ENCODE assay signal across 8 cellular contexts in genomic region chr3:9316881-9317341, GRCh38. TPM values are rescaled to one million over a fixed set of nuclear protein-coding genes. Genes with fewer than 3 reads are reported as not detected.
A peak's percentile ranks its signal among the peaks of the same experiment; 100 is the strongest.
DNase-seq lines count a peak whose midpoint lies in the region; ATAC-seq, FAIRE-seq and TF ChIP-seq lines count a peak whose summit lies in the region.

No MANE protein-coding gene starts in this region.

- TF ChIP-seq CTCF in right lobe of liver (IDR thresholded peaks at IDR 0.05), result no peak
- TF ChIP-seq CTCF in HepG2 (CRISPR knock-in tag; IDR thresholded peaks at IDR 0.05), result no peak

- WGBS in right lobe of liver (ENCODE audit: insufficient coverage, low coverage, low lambda C conversion rate, missing lambda C conversion rate), result 68% methylated on average over 6 of the region's 12 CpGs
- 60% methylated on average over 12 of the region's 12 CpGs for WGBS in HepG2 (ENCODE audit: low lambda C conversion rate)

- TF ChIP-seq EP300 in HepG2 (IDR thresholded peaks at IDR 0.05; ENCODE audit: low read depth in 2 of 2, low read length in 2 of 2) (no peak), HepG2 (CRISPR knock-in tag; IDR thresholded peaks at IDR 0.05; ENCODE audit: borderline replicate concordance) (no peak)

- FAIRE-seq in HepG2 (lab: Jason Lieb, UNC) (no peak), GM12891 (lab: Jason Lieb, UNC) (no peak)

- H3K27me3 ChIP-seq in right lobe of liver, result no peaks in the 10 kb centered on the region
- peaks cover 0 to 6% of the 10 kb centered on the region in 2 experiments; a peak in 1 of 5 replicates for H3K27me3 ChIP-seq in HepG2 (ENCODE audit: control insufficient read depth in 1 of 2, insufficient read depth in 2 of 2, low read length in 2 of 2)
- no peaks in the 10 kb centered on the region for H3K27me3 ChIP-seq in neuron (ENCODE audit: insufficient read depth, low read length)

- H3K4me1 ChIP-seq in right lobe of liver, result peaks cover 0 to 3% (median 0%) of the 10 kb centered on the region in 4 donors
- peaks cover 8% of the 10 kb centered on the region for H3K4me1 ChIP-seq in HepG2 (ENCODE audit: insufficient read depth, low read length)
- H3K4me1 ChIP-seq in neuron (ENCODE audit: insufficient read depth, low read length), result peaks cover 40% of the 10 kb centered on the region

- H2AFZ ChIP-seq in HepG2 (ENCODE audit: low read length) (no peak overlapping the region), neuron (ENCODE audit: low read depth, low read length) (no peak overlapping the region)

- H4K20me1 ChIP-seq in HepG2 (ENCODE audit: insufficient read depth, low read length), result no peaks in the 10 kb centered on the region

- H3K36me3 ChIP-seq in right lobe of liver (no peaks in the 10 kb centered on the region), HepG2 (replicated peaks in 1 of 2; ENCODE audit: control insufficient read depth in 1 of 2, insufficient read depth in 2 of 2, low read length in 2 of 2) (no peaks in the 10 kb centered on the region), neuron (ENCODE audit: insufficient read depth, low read length) (no peaks in the 10 kb centered on the region)

- H3K79me2 ChIP-seq in HepG2 (ENCODE audit: insufficient read depth, low read length), result no peaks in the 10 kb centered on the region

- CTCF ChIA-PET in HepG2 (lab: Yijun Ruan, JAX; ENCODE audit: low intra/inter-chr PET ratio, low total read pairs), result no interaction called here

- no peak overlapping the region for H3K4me2 ChIP-seq in HepG2 (ENCODE audit: low read depth, low read length)

- H3K27ac ChIP-seq in right lobe of liver (peak overlapping the region in 1 of 3 donors; percentile 5), HepG2 (ENCODE audit: extremely low read length, insufficient read depth, low read length) (no peak overlapping the region)

- POLR2A ChIA-PET in HepG2 (lab: Yijun Ruan, JAX), result no interaction called here

- no TSS peak for BruUV-seq in HepG2 (replicated peaks; lab: Mats Ljungman, UMichigan)

- H3K4me3 ChIP-seq in right lobe of liver, result no peak overlapping the region
- no peak overlapping the region for H3K4me3 ChIP-seq in HepG2 (replicated peaks in 1 of 3; ENCODE audit: insufficient read depth in 1 of 3, low read depth in 2 of 3, low read length in 3 of 3)
- peak overlapping the region; percentile 15 for H3K4me3 ChIP-seq in neuron (ENCODE audit: low read length)

- ATAC-seq in right lobe of liver, result peak in 3 of 4 donors; percentile 21 to 43 (median 29)
- no peak for ATAC-seq in HepG2

- H3K9me3 ChIP-seq in right lobe of liver (no peaks in the 10 kb centered on the region), HepG2 (ENCODE audit: low read length) (no peaks in the 10 kb centered on the region), neuron (ENCODE audit: low read length) (no peaks in the 10 kb centered on the region)

- H3K9ac ChIP-seq in HepG2 (ENCODE audit: insufficient read depth, low read depth, low read length), result no peak overlapping the region

- in situ Hi-C loops in HepG2 (cut with HindIII; ENCODE audit: extremely low pct_ligation_motif_present, low pct_unique_long_range_greater_than_20kb), result no loop called here

- no peak for DNase-seq in right lobe of liver
- no peak for DNase-seq in HepG2 (ENCODE audit: low spot score)
- DNase-seq in foreskin melanocyte, result peak; percentile 66
- DNase-seq in GM12891 (ENCODE audit: insufficient read length, low spot score), result no peak
- no peak for DNase-seq in SHP77 (lab: John Stamatoyannopoulos, UW)
- DNase-seq in NCI-H1436 treated with DMSO at 0.1 percent for 48 hours (lab: John Stamatoyannopoulos, UW), result no peak
- no peak for DNase-seq in T-helper 2 cell

- TF ChIP-seq POLR2A in right lobe of liver (IDR thresholded peaks at IDR 0.05) (no peak), HepG2 (IDR thresholded peaks at IDR 0.05; ENCODE audit: insufficient read depth in 1 of 2, low read depth in 2 of 2, low read length in 2 of 2) (no peak), GM12891 (IDR thresholded peaks at IDR 0.05; ENCODE audit: low read depth, low read length) (no peak)

- TF ChIP-seq RAD21 in HepG2 (CRISPR knock-in tag; IDR thresholded peaks at IDR 0.05), result no peak

- intact Hi-C loops in right lobe of liver (cut with DNase I) (no loop called here), HepG2 (cut with micrococcal nuclease; ENCODE audit: unreplicated experiment) (no loop called here)

TF ChIP-seq in HepG2, 621 proteins besides CTCF, POLR2A, EP300 and RAD21:
- TF ChIP-seq ZNF788 (CRISPR knock-in tag; IDR thresholded peaks at IDR 0.05; ENCODE audit: borderline replicate concordance), result no peak

TF ChIP-seq in GM12891, 5 proteins besides CTCF, POLR2A, EP300 and RAD21:
- TF ChIP-seq TAF1 (IDR thresholded peaks at IDR 0.05; ENCODE audit: low read depth, low read length) (no peak), SPI1 (IDR thresholded peaks at IDR 0.05; ENCODE audit: low read depth, low read length) (no peak), PAX5 (IDR thresholded peaks at IDR 0.05; ENCODE audit: insufficient read depth, low read length, severe bottlenecking) (no peak), POLR2AphosphoS5 (IDR thresholded peaks at IDR 0.05; ENCODE audit: low read depth, low read length) (no peak), POU2F2 (IDR thresholded peaks at IDR 0.05; ENCODE audit: low read depth, low read length) (no peak)

RNA-seq across cellular contexts. Expression of gene THUMPD3, which starts 45.9 kb away (rescaled TPM):
- 10 to 100 TPM; 19.0 to 23.4 (median 21.2) TPM for total RNA-seq in right lobe of liver
- total RNA-seq in HepG2 (2016; rRNA removed; fragmentation: Illumina TruSeq; extraction: Trizol), result 44.1 and 62.4 TPM in 2 replicates
- 10.2 and 11.1 TPM in 2 replicates for total RNA-seq in HepG2 (2016; cell fraction: cytosol; rRNA removed; fragmentation: Illumina TruSeq; extraction: Trizol; ENCODE audit: low read depth)
- total RNA-seq in HepG2 (2016; cell fraction: insoluble cytoplasmic fraction; rRNA removed; fragmentation: Illumina TruSeq; extraction: Trizol), result 47.7 and 61.2 TPM in 2 replicates
- 24.6 and 30.2 TPM in 2 replicates for total RNA-seq in HepG2 (2016; cell fraction: membrane; rRNA removed; fragmentation: Illumina TruSeq; extraction: Trizol)
- total RNA-seq in HepG2 (2016; cell fraction: nucleus; rRNA removed; fragmentation: Illumina TruSeq; extraction: Trizol), result 22.3 and 26.8 TPM in 2 replicates
- 27.5 and 31.2 TPM in 2 replicates for polyA plus RNA-seq in HepG2 (2011; rRNA removed)
- polyA plus RNA-seq in HepG2 (2011; cell fraction: cytosol; rRNA removed), result 18.8 and 24.9 TPM in 2 replicates
- polyA plus RNA-seq in HepG2 (2011; cell fraction: nucleus; rRNA removed), result 16.7 and 17.6 TPM in 2 replicates
- 27.5 and 34.5 TPM in 2 replicates for polyA plus RNA-seq in HepG2 (2012)
- polyA plus RNA-seq in HepG2 (2016; cell fraction: cytosol; fragmentation: Illumina TruSeq; extraction: Trizol; ENCODE audit: low read depth), result 4.9 and 5.9 TPM in 2 replicates
- polyA plus RNA-seq in HepG2 (2016; cell fraction: insoluble cytoplasmic fraction; fragmentation: Illumina TruSeq; extraction: Trizol; ENCODE audit: low read depth), result 49.5 and 53.5 TPM in 2 replicates
- polyA plus RNA-seq in HepG2 (2016; cell fraction: membrane; fragmentation: Illumina TruSeq; extraction: Trizol; ENCODE audit: low read depth), result 11.9 and 13.1 TPM in 2 replicates
- 29.7 and 33.3 TPM in 2 replicates for polyA plus RNA-seq in HepG2 (2016; cell fraction: nucleus; fragmentation: Illumina TruSeq; extraction: Trizol; ENCODE audit: insufficient read depth, low read depth)
- 39.3 and 55.9 TPM in 2 replicates for polyA minus RNA-seq in HepG2 (2011; rRNA and poly(A)+ RNA removed; ENCODE audit: low replicate concordance)
- 30.0 and 31.3 TPM in 2 replicates for polyA minus RNA-seq in HepG2 (2011; cell fraction: cytosol; rRNA and poly(A)+ RNA removed)
- polyA minus RNA-seq in HepG2 (2011; cell fraction: nucleus; rRNA and poly(A)+ RNA removed), result 23.6 and 35.3 TPM in 2 replicates
- polyA plus RNA-seq in GM12891 (2012; ENCODE audit: low read depth, missing spikeins), result 37.6 TPM
